Comparison of ENCODE assay signal across 8 cellular contexts in the genomic region with DNA sequence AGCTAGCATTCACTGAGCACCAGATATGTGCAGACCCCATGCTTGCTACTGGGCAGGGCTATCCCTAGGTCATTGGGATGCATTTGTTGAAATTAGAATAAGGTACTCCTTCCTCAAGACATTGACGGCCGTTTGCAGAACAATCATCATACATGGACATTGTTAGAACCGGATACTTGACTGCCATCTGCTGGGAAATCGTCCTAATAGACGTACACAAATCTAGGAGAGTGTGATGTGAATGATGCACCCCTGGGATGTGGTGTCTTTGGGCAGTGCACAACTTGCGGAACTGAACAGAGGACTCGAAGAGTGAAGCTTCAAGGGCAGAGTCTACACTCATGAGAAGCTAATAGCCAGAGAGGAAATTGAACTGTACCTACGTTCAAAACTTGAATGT. TPM values are rescaled to one million over a fixed set of nuclear protein-coding genes. Genes with fewer than 3 reads are reported as not detected.
A peak's percentile ranks its signal among the peaks of the same experiment; 100 is the strongest.
DNase-seq lines count a peak whose midpoint lies in the region; ATAC-seq and TF ChIP-seq lines count a peak whose summit lies in the region.

No MANE protein-coding gene starts in this region.

- ATAC-seq in HCT116, result peak; percentile 88

- no peaks in the 10 kb centered on the region for H3K9me3 Mint-ChIP-seq in Calu3 (ENCODE audit: low read depth, unreplicated experiment)

- no peaks in the 10 kb centered on the region for H3K36me3 Mint-ChIP-seq in Calu3 (ENCODE audit: insufficient read depth, unreplicated experiment)

- no peak overlapping the region for H3K27ac Mint-ChIP-seq in Calu3 (ENCODE audit: unreplicated experiment)

- BruUV-seq in Calu3 (replicated peaks; lab: Mats Ljungman, UMichigan) (no TSS peak), HCT116 (replicated peaks; lab: Mats Ljungman, UMichigan) (no TSS peak)

- peaks cover 67% of the 10 kb centered on the region for H3K27me3 Mint-ChIP-seq in Calu3 (ENCODE audit: unreplicated experiment)

- H3K9me3 ChIP-seq in HCT116 (ENCODE audit: control insufficient read depth in 1 of 2, insufficient read depth in 1 of 2, low read depth in 1 of 2, low read length in 2 of 2) (no peaks in the 10 kb centered on the region), fibroblast of lung (ENCODE audit: control insufficient read depth, insufficient read depth, low read depth, low read length) (no peaks in the 10 kb centered on the region)

- no peak overlapping the region for H3K9ac ChIP-seq in HCT116 (ENCODE audit: low read length)
- no peak overlapping the region for H3K9ac ChIP-seq in fibroblast of lung (ENCODE audit: insufficient read depth, low read length)

- no peaks in the 10 kb centered on the region for H3K27me3 ChIP-seq in HCT116 (ENCODE audit: insufficient read depth, low read length)
- H3K27me3 ChIP-seq in fibroblast of lung (ENCODE audit: control insufficient read depth, insufficient read depth, low read length), result no peaks in the 10 kb centered on the region

- H3K4me1 Mint-ChIP-seq in Calu3 (ENCODE audit: low read depth, unreplicated experiment), result no peaks in the 10 kb centered on the region

- DNase-seq in Calu3, result peak; percentile 46
- DNase-seq in HCT116 (ENCODE audit: low read depth, low spot score), result peak; percentile 44
- peak; percentile 51 for DNase-seq in RPMI7951 (ENCODE audit: low read depth)
- DNase-seq in fibroblast of lung (ENCODE audit: low read depth in 2 of 2), result peak; percentile 36 to 58
- DNase-seq in effector CD8-positive, alpha-beta T cell (lab: John Stamatoyannopoulos, UW), result no peak
- DNase-seq in NCI-H345 treated with DMSO at 0.1 percent for 48 hours (lab: John Stamatoyannopoulos, UW; ENCODE audit: unreplicated experiment), result no peak
- no peak for DNase-seq in activated T-cell treated with anti-CD3 and anti-CD28 coated beads for 4 hours
- DNase-seq in activated CD8-positive, alpha-beta memory T cell treated with anti-CD3 and anti-CD28 coated beads, Interleukin-2, amount 50 U/mL, for 48 hours, result no peak

- no peak overlapping the region for H3K4me3 Mint-ChIP-seq in Calu3 (ENCODE audit: low read depth, unreplicated experiment)

- H3K79me2 ChIP-seq in HCT116 (ENCODE audit: insufficient read depth, low read length) (no peaks in the 10 kb centered on the region), fibroblast of lung (ENCODE audit: control insufficient read depth, insufficient read depth, low read length) (no peaks in the 10 kb centered on the region)

- H2AFZ ChIP-seq in HCT116 (ENCODE audit: low read depth, low read length, poor library complexity, severe bottlenecking) (no peak overlapping the region), fibroblast of lung (ENCODE audit: low read length) (no peak overlapping the region)

- H3K27ac ChIP-seq in HCT116 (ENCODE audit: low read depth, low read length), result no peak overlapping the region
- no peak overlapping the region for H3K27ac ChIP-seq in fibroblast of lung (ENCODE audit: insufficient read depth, low read length)

- H3K36me3 ChIP-seq in HCT116 (ENCODE audit: control insufficient read depth in 1 of 2, insufficient read depth in 2 of 2, low read length in 2 of 2), result no peaks in the 10 kb centered on the region
- H3K36me3 ChIP-seq in fibroblast of lung (ENCODE audit: control insufficient read depth, insufficient read depth, low read length), result no peaks in the 10 kb centered on the region

- H3K4me2 ChIP-seq in HCT116 (ENCODE audit: low read length) (no peak overlapping the region), fibroblast of lung (ENCODE audit: extremely low read depth, insufficient read depth, low read length) (no peak overlapping the region)

- no peaks in the 10 kb centered on the region for H4K20me1 ChIP-seq in HCT116 (ENCODE audit: insufficient read depth)
- no peaks in the 10 kb centered on the region for H4K20me1 ChIP-seq in fibroblast of lung (ENCODE audit: control insufficient read depth, extremely low read depth, insufficient read depth, low read length)

- intact Hi-C loops in Calu3 (cut with micrococcal nuclease; ENCODE audit: unreplicated experiment) (loop anchor here (2.0 kb wide), 2 partner anchors 541 to 553 kb away; no protein-coding TSS in a partner anchor), HCT116 (cut with micrococcal nuclease) (loop anchor here (5.0 kb wide), 1 partner anchor 541 kb away; no protein-coding TSS in a partner anchor)

- no peaks in the 10 kb centered on the region for H3K9me2 ChIP-seq in HCT116 (ENCODE audit: insufficient read depth)

- RAD21 ChIA-PET in HCT116 (lab: Charles Lee; ENCODE audit: low non-redundant PET in 1 of 2, low total read pairs in 2 of 2, uncharacterized antibody in 2 of 2, unreplicated experiment in 2 of 2), result interaction anchor here in 1 of 2 experiments (0.7 kb wide), 1 partner anchor 398 kb away, joined by 3 read pairs; no protein-coding TSS in a partner anchor

- H3K4me1 ChIP-seq in HCT116 (ENCODE audit: control insufficient read depth in 1 of 2, insufficient read depth in 2 of 2, low read length in 2 of 2) (no peaks in the 10 kb centered on the region), fibroblast of lung (ENCODE audit: control insufficient read depth, extremely low read depth, insufficient read depth, low read length) (no peaks in the 10 kb centered on the region)

- peak; percentile 47; the same call in 1 of the 2 replicates for TF ChIP-seq RAD21 in HCT116 (IDR thresholded peaks at IDR 0.05; ENCODE audit: low read depth)

- CTCF ChIA-PET in Calu3 (lab: Charles Lee) (no interaction called here), HCT116 (lab: Charles Lee) (interaction anchor here (0.7 to 2.2 kb wide), 3 partner anchors 17 to 553 kb away, joined by 3 to 14 read pairs (median 3); no protein-coding TSS in a partner anchor)

- TF ChIP-seq POLR2A in HCT116 (IDR thresholded peaks at IDR 0.05; ENCODE audit: borderline replicate concordance, extremely low read depth, insufficient read depth, insufficient read length), result no peak

- POLR2A ChIA-PET in HCT116 (lab: Charles Lee), result no interaction called here

- TF ChIP-seq CTCF in Calu3 (IDR thresholded peaks at IDR 0.05; ENCODE audit: unreplicated experiment) (peak; percentile 27), HCT116 (IDR thresholded peaks at IDR 0.05 in 2 of 3, conservative IDR thresholded peaks at IDR 0.05 in 1 of 3; ENCODE audit: borderline replicate concordance in 1 of 3, insufficient read depth in 1 of 3, low read depth in 2 of 3, low read length in 2 of 3) (peak; percentile 32 to 62 (median 53); a peak in 5 of 6 replicates), fibroblast of lung (conservative IDR thresholded peaks at IDR 0.05 in 1 of 2, IDR thresholded peaks at IDR 0.05 in 1 of 2; ENCODE audit: low read depth in 1 of 2, low read length in 2 of 2) (peak; percentile 37 to 55)

- H3K4me3 ChIP-seq in HCT116 (replicated peaks in 1 of 2; ENCODE audit: low read depth in 1 of 2, low read length in 2 of 2) (no peak overlapping the region), fibroblast of lung (replicated peaks in 1 of 4; ENCODE audit: control extremely low read depth in 1 of 4, insufficient read depth in 1 of 4, low read depth in 3 of 4, low read length in 4 of 4) (no peak overlapping the region)

TF ChIP-seq in HCT116, 20 proteins besides CTCF, POLR2A, EP300 and RAD21 (continues in another document):
- TF ChIP-seq, protein P1, sequence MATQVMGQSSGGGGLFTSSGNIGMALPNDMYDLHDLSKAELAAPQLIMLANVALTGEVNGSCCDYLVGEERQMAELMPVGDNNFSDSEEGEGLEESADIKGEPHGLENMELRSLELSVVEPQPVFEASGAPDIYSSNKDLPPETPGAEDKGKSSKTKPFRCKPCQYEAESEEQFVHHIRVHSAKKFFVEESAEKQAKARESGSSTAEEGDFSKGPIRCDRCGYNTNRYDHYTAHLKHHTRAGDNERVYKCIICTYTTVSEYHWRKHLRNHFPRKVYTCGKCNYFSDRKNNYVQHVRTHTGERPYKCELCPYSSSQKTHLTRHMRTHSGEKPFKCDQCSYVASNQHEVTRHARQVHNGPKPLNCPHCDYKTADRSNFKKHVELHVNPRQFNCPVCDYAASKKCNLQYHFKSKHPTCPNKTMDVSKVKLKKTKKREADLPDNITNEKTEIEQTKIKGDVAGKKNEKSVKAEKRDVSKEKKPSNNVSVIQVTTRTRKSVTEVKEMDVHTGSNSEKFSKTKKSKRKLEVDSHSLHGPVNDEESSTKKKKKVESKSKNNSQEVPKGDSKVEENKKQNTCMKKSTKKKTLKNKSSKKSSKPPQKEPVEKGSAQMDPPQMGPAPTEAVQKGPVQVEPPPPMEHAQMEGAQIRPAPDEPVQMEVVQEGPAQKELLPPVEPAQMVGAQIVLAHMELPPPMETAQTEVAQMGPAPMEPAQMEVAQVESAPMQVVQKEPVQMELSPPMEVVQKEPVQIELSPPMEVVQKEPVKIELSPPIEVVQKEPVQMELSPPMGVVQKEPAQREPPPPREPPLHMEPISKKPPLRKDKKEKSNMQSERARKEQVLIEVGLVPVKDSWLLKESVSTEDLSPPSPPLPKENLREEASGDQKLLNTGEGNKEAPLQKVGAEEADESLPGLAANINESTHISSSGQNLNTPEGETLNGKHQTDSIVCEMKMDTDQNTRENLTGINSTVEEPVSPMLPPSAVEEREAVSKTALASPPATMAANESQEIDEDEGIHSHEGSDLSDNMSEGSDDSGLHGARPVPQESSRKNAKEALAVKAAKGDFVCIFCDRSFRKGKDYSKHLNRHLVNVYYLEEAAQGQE (IDR thresholded peaks at IDR 0.05; ENCODE audit: low read depth), result no peak
- TF ChIP-seq FOSL1 (IDR thresholded peaks at IDR 0.05; ENCODE audit: low read depth), result no peak
- TF ChIP-seq TCF7L2 (IDR thresholded peaks at IDR 0.05; ENCODE audit: borderline replicate concordance, extremely low read depth, insufficient read depth, insufficient read length), result no peak
- TF ChIP-seq POLR2AphosphoS5 (IDR thresholded peaks at IDR 0.05; ENCODE audit: low read depth, low read length), result no peak
- TF ChIP-seq, protein P2, sequence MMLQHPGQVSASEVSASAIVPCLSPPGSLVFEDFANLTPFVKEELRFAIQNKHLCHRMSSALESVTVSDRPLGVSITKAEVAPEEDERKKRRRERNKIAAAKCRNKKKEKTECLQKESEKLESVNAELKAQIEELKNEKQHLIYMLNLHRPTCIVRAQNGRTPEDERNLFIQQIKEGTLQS (IDR thresholded peaks at IDR 0.05), result no peak
- no peak for TF ChIP-seq CEBPB (IDR thresholded peaks at IDR 0.05; ENCODE audit: low read depth)
- no peak for TF ChIP-seq ELF1 (IDR thresholded peaks at IDR 0.05; ENCODE audit: borderline replicate concordance, low read depth)
- TF ChIP-seq SIN3A (IDR thresholded peaks at IDR 0.05; ENCODE audit: low read depth), result no peak
- no peak for TF ChIP-seq ZNF274 (IDR thresholded peaks at IDR 0.05; ENCODE audit: low read depth, low read length)
- no peak for TF ChIP-seq SP1 (IDR thresholded peaks at IDR 0.05; ENCODE audit: low read depth)
- no peak for TF ChIP-seq YY1 (IDR thresholded peaks at IDR 0.05; ENCODE audit: extremely low read depth, insufficient replicate concordance, low read depth, low read length)

RNA-seq across cellular contexts. Expression of a gene that starts 35.9 kb away (rescaled TPM):
- 0.59 TPM in 1 of 2 replicates, not detected in the other for total RNA-seq in Calu3 (2022)
- total RNA-seq in HCT116 (2021; ENCODE audit: unreplicated experiment), result 0.05 TPM
- 0.01 TPM in 2 replicates for polyA plus RNA-seq in HCT116 (2012)
- 0.24 and 0.29 TPM in 2 replicates for total RNA-seq in RPMI7951 (2014; rRNA removed; shearing (Covaris generic))
- under 0.01 and 0.17 TPM in 2 replicates for total RNA-seq in fibroblast of lung
- polyA plus RNA-seq in fibroblast of lung, result not detected in 2 replicates
- not detected in 2 replicates for polyA plus RNA-seq in fibroblast of lung (2012)
- not detected in 2 replicates for polyA minus RNA-seq in fibroblast of lung (ENCODE audit: low replicate concordance)

Comparison
In these comparisons a context has a peak if more than half of its experiments do, and no peak if none do; other contexts are left out.
1. DNase-seq: peak in Calu3 (single experiment), HCT116 (single experiment), RPMI7951 (single experiment) and fibroblast of lung (2 of 2); none in effector CD8-positive, alpha-beta T cell (single experiment), NCI-H345 treated with DMSO at 0.1 percent for 48 hours (single experiment), activated T-cell treated with anti-CD3 and anti-CD28 coated beads for 4 hours (single experiment) and activated CD8-positive, alpha-beta memory T cell treated with anti-CD3 and anti-CD28 coated beads, Interleukin-2, amount 50 U/mL, for 48 hours (single experiment).
2. Peak in every context shown above with its lines, with median percentiles within 50 percentile points of each other: CTCF ChIP-seq.